Comparison of ENCODE assay signal across 9 cellular contexts in genomic region chr5:176646049-176646706, GRCh38. TPM values are rescaled to one million over a fixed set of nuclear protein-coding genes. Genes with fewer than 3 reads are reported as not detected.
A peak's percentile ranks its signal among the peaks of the same experiment; 100 is the strongest.
DNase-seq lines count a peak whose midpoint lies in the region; ATAC-seq, FAIRE-seq and TF ChIP-seq lines count a peak whose summit lies in the region.
"Had no signal": no experiment of that assay in that cellular context is flagged by ENCODE, and none has a peak within 500 bp of the region (broad histone marks: within the 10 kb centered on the region; RNA-seq: fewer than 3 reads in every experiment).

No MANE protein-coding gene starts in this region.

- H3K9ac ChIP-seq in SK-N-MC (ENCODE audit: insufficient read length), result no peak overlapping the region
- no peak overlapping the region for H3K9ac ChIP-seq in endothelial cell of umbilical vein (replicated peaks; ENCODE audit: extremely low read depth, insufficient read depth, low read length)
- peak overlapping the region; percentile 57 for H3K9ac ChIP-seq in skeletal muscle satellite cell (ENCODE audit: low read depth, low read length)

- TF ChIP-seq CTCF in endothelial cell of umbilical vein (IDR thresholded peaks at IDR 0.05; ENCODE audit: extremely low read depth in 1 of 2, insufficient read depth in 1 of 2, low read depth in 1 of 2, low read length in 2 of 2), result no peak

- H3K27me3 ChIP-seq in endothelial cell of umbilical vein (ENCODE audit: control insufficient read depth in 2 of 2, insufficient read depth in 2 of 2, low read length in 2 of 2), result no peaks in the 10 kb centered on the region
- no peaks in the 10 kb centered on the region for H3K27me3 ChIP-seq in skeletal muscle satellite cell (ENCODE audit: control insufficient read depth, insufficient read depth, low read length)
- peaks cover 6% of the 10 kb centered on the region; the same call in 1 of the 2 replicates for H3K27me3 ChIP-seq in SJCRH30

- TF ChIP-seq POLR2A in endothelial cell of umbilical vein (IDR thresholded peaks at IDR 0.05; ENCODE audit: low read depth, low read length), result no peak

- H3K27ac ChIP-seq in SK-N-MC (no peak overlapping the region), endothelial cell of umbilical vein (ENCODE audit: insufficient read depth, low read depth, low read length) (no peak overlapping the region), SJCRH30 (no peak overlapping the region)

- H3K4me2 ChIP-seq in endothelial cell of umbilical vein (ENCODE audit: insufficient read depth, low read length) (no peak overlapping the region), skeletal muscle satellite cell (ENCODE audit: low read length) (peak overlapping the region; percentile 81)

- peaks cover 9% of the 10 kb centered on the region for H3K79me2 ChIP-seq in endothelial cell of umbilical vein (ENCODE audit: control insufficient read depth, insufficient read depth, low read length)

- DNase-seq in GM19239 (ENCODE audit: insufficient read length, low spot score), result no peak
- DNase-seq in SK-N-MC (ENCODE audit: low read depth, low spot score), result no peak
- DNase-seq in endothelial cell of umbilical vein (ENCODE audit: low read depth, low spot score), result no peak
- DNase-seq in NCI-H524 treated with DMSO at 0.1 percent for 48 hours (lab: John Stamatoyannopoulos, UW), result no peak
- DNase-seq in SJCRH30, result no peak
- DNase-seq in KBM-7, result no peak

- H2AFZ ChIP-seq in endothelial cell of umbilical vein (ENCODE audit: low read depth, low read length), result peak overlapping the region; percentile 62

- FAIRE-seq in GM19239 (lab: Jason Lieb, UNC) (peak; percentile 64), endothelial cell of umbilical vein (lab: Jason Lieb, UNC) (no peak)

- H3K36me3 ChIP-seq in SK-N-MC (ENCODE audit: insufficient read depth, low read length), result no peaks in the 10 kb centered on the region
- H3K36me3 ChIP-seq in endothelial cell of umbilical vein (ENCODE audit: control insufficient read depth in 2 of 2, extremely low read depth in 1 of 2, insufficient read depth in 2 of 2, low read length in 2 of 2), result no peaks in the 10 kb centered on the region
- no peaks in the 10 kb centered on the region for H3K36me3 ChIP-seq in skeletal muscle satellite cell (ENCODE audit: insufficient read depth, low read length)
- H3K36me3 ChIP-seq in SJCRH30, result no peaks in the 10 kb centered on the region

- no peaks in the 10 kb centered on the region for H3K9me1 ChIP-seq in endothelial cell of umbilical vein (replicated peaks; ENCODE audit: control insufficient read depth, extremely low read depth, insufficient read depth, low read length)

- peak overlapping the region; percentile 90 for H3K4me3 ChIP-seq in SK-N-MC
- H3K4me3 ChIP-seq in endothelial cell of umbilical vein (replicated peaks in 1 of 3; ENCODE audit: insufficient read depth in 1 of 3, low read depth in 1 of 3, low read length in 3 of 3), result no peak overlapping the region
- H3K4me3 ChIP-seq in skeletal muscle satellite cell (ENCODE audit: low read length), result no peak overlapping the region
- H3K4me3 ChIP-seq in SJCRH30, result no peak overlapping the region; the same call in 1 of the 2 replicates

- intact Hi-C loops in endothelial cell of umbilical vein (cut with micrococcal nuclease), result loop anchor here (1.0 to 2.0 kb wide), 2 partner anchors 16 to 27 kb away; partner anchors contain the start of genes EIF4E1B and SNCB

- no peaks in the 10 kb centered on the region for H4K20me1 ChIP-seq in endothelial cell of umbilical vein (replicated peaks; ENCODE audit: control insufficient read depth, extremely low read depth, insufficient read depth, low read length)

- CTCF ChIA-PET in endothelial cell of umbilical vein (lab: Charles Lee), result interaction anchor here (1.2 to 2.4 kb wide), 9 partner anchors 12 to 916 kb away, joined by 4 to 20 read pairs (median 6); partner anchors contain the start of genes EIF4E1B and SNCB

- POLR2A ChIA-PET in endothelial cell of umbilical vein (lab: Charles Lee), result interaction anchor here (0.6 to 0.9 kb wide), 2 partner anchors 11 to 109 kb away, joined by 4 read pairs; partner anchors contain the start of gene RNF44

- dilution Hi-C loops in endothelial cell of umbilical vein (cut with MboI; ENCODE audit: extremely low pct_ligation_motif_present, low sequenced_read_pairs), result no loop called here

- in situ Hi-C loops in KBM-7 (cut with MboI; ENCODE audit: low pct_unique_long_range_greater_than_20kb, low sequenced_read_pairs), result no loop called here

- H3K9me3 ChIP-seq in SK-N-MC (ENCODE audit: low read depth, low read length) (no peaks in the 10 kb centered on the region), endothelial cell of umbilical vein (replicated peaks; ENCODE audit: control insufficient read depth, insufficient read depth, low read length) (no peaks in the 10 kb centered on the region), skeletal muscle satellite cell (replicated peaks; ENCODE audit: low read length) (no peaks in the 10 kb centered on the region), SJCRH30 (replicated peaks) (no peaks in the 10 kb centered on the region)

- no TSS peak for BruUV-seq in endothelial cell of umbilical vein (replicated peaks; lab: Mats Ljungman, UMichigan)

- H3K4me1 ChIP-seq in endothelial cell of umbilical vein (ENCODE audit: control insufficient read depth, extremely low read depth, insufficient read depth, low read length) (peaks cover 12% of the 10 kb centered on the region), skeletal muscle satellite cell (ENCODE audit: control insufficient read depth, insufficient read depth, low read length) (peaks cover 18% of the 10 kb centered on the region), SJCRH30 (peaks cover 3% of the 10 kb centered on the region; the same call in 1 of the 2 replicates)

- ATAC-seq in HG02973 (IDR thresholded peaks at IDR 0.05; ENCODE audit: unreplicated experiment), result no peak

TF ChIP-seq in endothelial cell of umbilical vein, 7 proteins besides CTCF, POLR2A, EP300 and RAD21:
- TF ChIP-seq MYC (IDR thresholded peaks at IDR 0.05; ENCODE audit: low read depth, low read length) (no peak), FOS (IDR thresholded peaks at IDR 0.05; ENCODE audit: borderline replicate concordance, insufficient read depth, low read length) (no peak), EZH2 (IDR thresholded peaks at IDR 0.05; ENCODE audit: borderline replicate concordance, low read depth, low read length, severe bottlenecking) (no peak), MAX (IDR thresholded peaks at IDR 0.05; ENCODE audit: insufficient read depth, insufficient read length) (no peak), GATA2 (IDR thresholded peaks at IDR 0.05; ENCODE audit: insufficient read depth, insufficient read length, low read depth, low read length) (no peak), POLR2AphosphoS5 (IDR thresholded peaks at IDR 0.05; ENCODE audit: insufficient read depth, low read depth, low read length) (no peak), JUN (IDR thresholded peaks at IDR 0.05; ENCODE audit: borderline replicate concordance, insufficient read depth, insufficient read length, low read depth) (no peak)

RNA-seq across cellular contexts. Expression of gene TSPAN17, which starts 1.1 kb away (rescaled TPM):
- 55.9 and 57.0 TPM in 2 replicates for total RNA-seq in endothelial cell of umbilical vein
- 64.1 and 73.3 TPM in 2 replicates for polyA plus RNA-seq in endothelial cell of umbilical vein
- polyA plus RNA-seq in endothelial cell of umbilical vein (2011; cell fraction: cytosol; rRNA removed), result 45.0 and 54.0 TPM in 2 replicates
- polyA plus RNA-seq in endothelial cell of umbilical vein (2011; cell fraction: nucleus; rRNA removed), result 85.7 and 95.0 TPM in 2 replicates
- 54.6 and 56.8 TPM in 2 replicates for polyA plus RNA-seq in endothelial cell of umbilical vein (2012)
- polyA minus RNA-seq in endothelial cell of umbilical vein, result 91.1 and 94.5 TPM in 2 replicates
- 12.0 TPM for polyA minus RNA-seq in endothelial cell of umbilical vein (2011; cell fraction: cytosol; rRNA and poly(A)+ RNA removed)
- polyA minus RNA-seq in endothelial cell of umbilical vein (2011; cell fraction: nucleus; rRNA and poly(A)+ RNA removed), result 30.8 and 33.2 TPM in 2 replicates
- total RNA-seq in skeletal muscle satellite cell (2012; rRNA removed), result 23.3 and 35.8 TPM in 2 replicates
- 25.3 and 26.5 TPM in 2 replicates for total RNA-seq in SJCRH30 (2014; rRNA removed; shearing (Covaris generic))

RNA-seq across cellular contexts. Expression of gene EIF4E1B, which starts 15.7 kb away (rescaled TPM):
- total RNA-seq in endothelial cell of umbilical vein, result not detected in 2 replicates
- polyA plus RNA-seq in endothelial cell of umbilical vein, result not detected in 2 replicates
- not detected in 2 replicates for polyA plus RNA-seq in endothelial cell of umbilical vein (2011; cell fraction: cytosol; rRNA removed)
- polyA plus RNA-seq in endothelial cell of umbilical vein (2011; cell fraction: nucleus; rRNA removed), result not detected in 2 replicates
- not detected in 2 replicates for polyA plus RNA-seq in endothelial cell of umbilical vein (2012)
- polyA minus RNA-seq in endothelial cell of umbilical vein, result not detected in 2 replicates
- not detected for polyA minus RNA-seq in endothelial cell of umbilical vein (2011; cell fraction: cytosol; rRNA and poly(A)+ RNA removed)
- polyA minus RNA-seq in endothelial cell of umbilical vein (2011; cell fraction: nucleus; rRNA and poly(A)+ RNA removed), result not detected in 2 replicates
- not detected in 2 replicates for total RNA-seq in skeletal muscle satellite cell (2012; rRNA removed)
- not detected in 2 replicates for total RNA-seq in SJCRH30 (2014; rRNA removed; shearing (Covaris generic))
- total RNA-seq: mucosa of gallbladder had no signal

RNA-seq across cellular contexts. Expression of gene SNCB, which starts 15.8 kb away (rescaled TPM):
- not detected in 2 replicates for total RNA-seq in endothelial cell of umbilical vein
- polyA plus RNA-seq in endothelial cell of umbilical vein, result 0.08 TPM in 1 of 2 replicates, not detected in the other
- polyA plus RNA-seq in endothelial cell of umbilical vein (2011; cell fraction: cytosol; rRNA removed), result 0.07 TPM in 1 of 2 replicates, not detected in the other
- polyA plus RNA-seq in endothelial cell of umbilical vein (2011; cell fraction: nucleus; rRNA removed), result 0.12 TPM in 1 of 2 replicates, not detected in the other
- polyA plus RNA-seq in endothelial cell of umbilical vein (2012), result not detected in 2 replicates
- not detected in 2 replicates for polyA minus RNA-seq in endothelial cell of umbilical vein
- not detected for polyA minus RNA-seq in endothelial cell of umbilical vein (2011; cell fraction: cytosol; rRNA and poly(A)+ RNA removed)
- polyA minus RNA-seq in endothelial cell of umbilical vein (2011; cell fraction: nucleus; rRNA and poly(A)+ RNA removed), result not detected in 2 replicates
- 1.8 and 2.4 TPM in 2 replicates for total RNA-seq in skeletal muscle satellite cell (2012; rRNA removed)
- total RNA-seq in SJCRH30 (2014; rRNA removed; shearing (Covaris generic)), result not detected in 2 replicates

RNA-seq across cellular contexts. Expression of gene GPRIN1, which starts 36.2 kb away (rescaled TPM):
- 9.3 and 10.4 TPM in 2 replicates for total RNA-seq in endothelial cell of umbilical vein
- 2.4 and 2.6 TPM in 2 replicates for polyA plus RNA-seq in endothelial cell of umbilical vein
- polyA plus RNA-seq in endothelial cell of umbilical vein (2011; cell fraction: cytosol; rRNA removed), result 3.2 and 4.2 TPM in 2 replicates
- 2.6 and 3.1 TPM in 2 replicates for polyA plus RNA-seq in endothelial cell of umbilical vein (2011; cell fraction: nucleus; rRNA removed)
- polyA plus RNA-seq in endothelial cell of umbilical vein (2012), result 6.2 TPM in 2 replicates
- polyA minus RNA-seq in endothelial cell of umbilical vein, result 2.7 and 3.4 TPM in 2 replicates
- 4.4 TPM for polyA minus RNA-seq in endothelial cell of umbilical vein (2011; cell fraction: cytosol; rRNA and poly(A)+ RNA removed)
- polyA minus RNA-seq in endothelial cell of umbilical vein (2011; cell fraction: nucleus; rRNA and poly(A)+ RNA removed), result 1.8 and 2.9 TPM in 2 replicates
- 4.1 and 6.1 TPM in 2 replicates for total RNA-seq in skeletal muscle satellite cell (2012; rRNA removed)
- total RNA-seq in SJCRH30 (2014; rRNA removed; shearing (Covaris generic)), result 6.5 and 6.9 TPM in 2 replicates
